Comparison of ENCODE assay signal across 24 cellular contexts in the genomic region with DNA sequence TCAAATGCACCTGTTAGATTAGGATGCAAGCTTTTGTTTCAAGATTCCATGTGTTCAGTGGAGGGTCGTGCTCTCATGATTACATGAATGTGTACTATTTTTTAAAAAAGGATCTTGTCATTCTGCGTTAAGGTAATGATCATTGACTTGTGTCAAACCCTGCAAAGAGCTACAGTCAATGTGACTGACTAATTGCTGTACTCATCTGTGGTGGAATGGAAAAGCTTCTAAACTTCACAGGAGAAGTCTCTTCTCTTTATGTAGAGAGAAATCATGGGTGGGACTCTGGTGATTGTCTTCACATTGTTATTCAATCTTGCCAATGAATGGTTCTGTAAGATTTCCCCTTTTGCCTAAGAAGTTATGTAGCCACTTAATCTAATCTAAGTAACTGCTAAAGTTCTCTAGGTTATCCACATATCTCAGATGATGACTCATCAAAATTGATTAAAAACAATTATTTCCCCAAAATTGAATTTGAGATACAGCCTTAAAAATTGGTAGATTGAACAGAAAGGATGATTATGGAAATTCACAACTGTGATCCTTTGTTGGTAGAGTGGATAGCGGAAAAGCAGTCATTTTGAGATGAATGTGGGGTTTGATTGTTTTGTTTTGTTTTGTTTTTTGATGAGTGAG. TPM values are rescaled to one million over a fixed set of nuclear protein-coding genes. Genes with fewer than 3 reads are reported as not detected.
A peak's percentile ranks its signal among the peaks of the same experiment; 100 is the strongest.
DNase-seq lines count a peak whose midpoint lies in the region; ATAC-seq, FAIRE-seq and TF ChIP-seq lines count a peak whose summit lies in the region.
"Had no signal": no experiment of that assay in that cellular context is flagged by ENCODE, and none has a peak within 500 bp of the region (broad histone marks: within the 10 kb centered on the region; RNA-seq: fewer than 3 reads in every experiment).

No MANE protein-coding gene starts in this region.

- WGBS in K562 (ENCODE audit: insufficient coverage, low coverage, missing lambda C conversion rate), result 0% methylated on average over 3 of the region's 3 CpGs
- WGBS in pancreas, 2 donors, result 67 to 87% methylated on average over 3 of the region's 3 CpGs

- H3K79me2 ChIP-seq in GM23338 (replicated peaks; ENCODE audit: insufficient read depth) (peaks cover 15% of the 10 kb centered on the region; the same call in 1 of the 2 replicates), K562 (ENCODE audit: control insufficient read depth, insufficient read depth, low read length) (no peaks in the 10 kb centered on the region)

- TF ChIP-seq CTCF in GM23338 (conservative IDR thresholded peaks at IDR 0.05; ENCODE audit: low read depth in 2 of 2) (no peak), K562 (IDR thresholded peaks at IDR 0.05 in 2 of 3, conservative IDR thresholded peaks at IDR 0.05 in 1 of 3; ENCODE audit: insufficient read depth in 2 of 3, low read depth in 1 of 3, low read length in 3 of 3) (no peak), pancreas (IDR thresholded peaks at IDR 0.05) (no peak), lower lobe of right lung (IDR thresholded peaks at IDR 0.05) (no peak)

- no peak overlapping the region for H3K9ac ChIP-seq in K562 (ENCODE audit: insufficient read depth in 1 of 2, low read depth in 2 of 2, low read length in 2 of 2)
- H3K9ac ChIP-seq: GM23248, KMS-11 had no signal

- H3K27ac ChIP-seq in GM23338 (ENCODE audit: low read depth), result no peak overlapping the region
- no peak overlapping the region for H3K27ac ChIP-seq in K562 (ENCODE audit: extremely low read depth, low read depth, low read length)
- H3K27ac ChIP-seq in pancreas, result no peak overlapping the region
- no peak overlapping the region for H3K27ac ChIP-seq in lower lobe of right lung
- H3K27ac ChIP-seq: 22Rv1, GM23248, KMS-11 had no signal

- no peaks in the 10 kb centered on the region for H3K9me3 Mint-ChIP-seq in activated CD4-positive, alpha-beta T cell treated with anti-CD3 and anti-CD28 coated beads for 36 hours (ENCODE audit: low read depth)
- no peaks in the 10 kb centered on the region for H3K9me3 Mint-ChIP-seq in GM23338
- H3K9me3 Mint-ChIP-seq: CD4-positive, CD25-positive, alpha-beta regulatory T cell; HFFc6 had no signal

- peak; percentile 37 for ATAC-seq in activated CD4-positive, alpha-beta T cell treated with anti-CD3 and anti-CD28 coated beads for 36 hours
- no peak for ATAC-seq in GM23338
- no peak for ATAC-seq in K562
- no peak for ATAC-seq in pancreas
- ATAC-seq in lower lobe of right lung, result no peak
- ATAC-seq: GM12878, PC-3 had no signal

- H3K9me1 ChIP-seq in K562 (ENCODE audit: control insufficient read depth, insufficient read depth, low read length), result no peaks in the 10 kb centered on the region

- CTCF ChIA-PET in activated CD4-positive, alpha-beta T cell treated with anti-CD3 and anti-CD28 coated beads for 36 hours (lab: Charles Lee), result interaction anchor here (0.6 kb wide), 1 partner anchor 369 kb away, joined by 3 read pairs; no protein-coding TSS in a partner anchor
- CTCF ChIA-PET in K562 (lab: Yijun Ruan, JAX; ENCODE audit: low intra/inter-chr PET ratio), result no interaction called here

- no peak overlapping the region for H2AFZ ChIP-seq in GM23338
- H2AFZ ChIP-seq in K562 (ENCODE audit: low read depth, low read length), result no peak overlapping the region
- H2AFZ ChIP-seq: GM23248 had no signal

- no peak for TF ChIP-seq POLR2A in K562 (conservative IDR thresholded peaks at IDR 0.05)

- FAIRE-seq in K562 (lab: Jason Lieb, UNC), result no peak
- peak; percentile 92 for FAIRE-seq in pancreas (lab: Jason Lieb, UNC)
- FAIRE-seq: G401.6, GM12878 had no signal

- no peaks in the 10 kb centered on the region for H3K36me3 Mint-ChIP-seq in activated CD4-positive, alpha-beta T cell treated with anti-CD3 and anti-CD28 coated beads for 36 hours (ENCODE audit: low read depth)
- no peaks in the 10 kb centered on the region for H3K36me3 Mint-ChIP-seq in GM23338 (ENCODE audit: low read depth)
- H3K36me3 Mint-ChIP-seq: CD4-positive, CD25-positive, alpha-beta regulatory T cell had no signal

- H4K20me1 ChIP-seq in GM23338 (replicated peaks; ENCODE audit: insufficient read depth) (no peaks in the 10 kb centered on the region), K562 (replicated peaks; ENCODE audit: control insufficient read depth, insufficient read depth, low read length) (no peaks in the 10 kb centered on the region)

- H3K4me1 Mint-ChIP-seq in activated CD4-positive, alpha-beta T cell treated with anti-CD3 and anti-CD28 coated beads for 36 hours, result peaks cover 38% of the 10 kb centered on the region
- H3K4me1 Mint-ChIP-seq in GM23338, result peaks cover 16% of the 10 kb centered on the region

- no peaks in the 10 kb centered on the region for H3K36me3 ChIP-seq in GM23338 (ENCODE audit: insufficient read depth)
- H3K36me3 ChIP-seq in K562 (ENCODE audit: control insufficient read depth, insufficient read depth, low read length), result no peaks in the 10 kb centered on the region
- H3K36me3 ChIP-seq in pancreas, result no peaks in the 10 kb centered on the region
- no peaks in the 10 kb centered on the region for H3K36me3 ChIP-seq in lower lobe of right lung
- H3K36me3 ChIP-seq: HAP-1 had no signal

- BruUV-seq in K562 (replicated peaks; lab: Mats Ljungman, UMichigan), result no TSS peak

- no peaks in the 10 kb centered on the region for H3K9me3 ChIP-seq in K562 (replicated peaks; ENCODE audit: control insufficient read depth, insufficient read depth, low read depth, low read length)
- H3K9me3 ChIP-seq in pancreas, result no peaks in the 10 kb centered on the region
- H3K9me3 ChIP-seq in lower lobe of right lung, result no peaks in the 10 kb centered on the region
- H3K9me3 ChIP-seq: HAP-1 had no signal

- H3K4me3 Mint-ChIP-seq in activated CD4-positive, alpha-beta T cell treated with anti-CD3 and anti-CD28 coated beads for 36 hours, result no peak overlapping the region
- H3K4me3 Mint-ChIP-seq in GM23338, result no peak overlapping the region
- H3K4me3 Mint-ChIP-seq: CD4-positive, CD25-positive, alpha-beta regulatory T cell; HFFc6 had no signal

- H3K4me1 ChIP-seq in GM23338 (ENCODE audit: insufficient read depth) (peaks cover 14% of the 10 kb centered on the region), K562 (replicated peaks in 1 of 2; ENCODE audit: control insufficient read depth in 2 of 2, insufficient read depth in 2 of 2, low read length in 2 of 2) (no peaks in the 10 kb centered on the region), pancreas (peaks cover 0 to 5% (median 0%) of the 10 kb centered on the region in 3 donors), lower lobe of right lung (no peaks in the 10 kb centered on the region)
- H3K4me1 ChIP-seq: HAP-1 had no signal

- H3K27me3 ChIP-seq in GM23338 (ENCODE audit: insufficient read depth) (no peaks in the 10 kb centered on the region), K562 (ENCODE audit: control insufficient read depth in 2 of 2, insufficient read depth in 2 of 2, low read length in 2 of 2) (no peaks in the 10 kb centered on the region), pancreas (peaks cover 0 to under 1% (median 0%) of the 10 kb centered on the region in 4 donors), lower lobe of right lung (ENCODE audit: low read depth) (no peaks in the 10 kb centered on the region)

- peak overlapping the region; percentile 26; the same call in 1 of the 2 replicates for H3K4me3 ChIP-seq in GM23338
- H3K4me3 ChIP-seq in K562, result no peak overlapping the region
- H3K4me3 ChIP-seq in pancreas, result no peak overlapping the region
- H3K4me3 ChIP-seq in lower lobe of right lung, result no peak overlapping the region
- H3K4me3 ChIP-seq: GM12878, GM23248, HAP-1 had no signal

- in situ Hi-C loops in K562 (cut with MboI), result no loop called here

- H3K27me3 Mint-ChIP-seq in activated CD4-positive, alpha-beta T cell treated with anti-CD3 and anti-CD28 coated beads for 36 hours, result no peaks in the 10 kb centered on the region
- no peaks in the 10 kb centered on the region for H3K27me3 Mint-ChIP-seq in GM23338 (ENCODE audit: insufficient read depth, low read depth, poor library complexity)
- H3K27me3 Mint-ChIP-seq: CD4-positive, CD25-positive, alpha-beta regulatory T cell had no signal

- no peak for TF ChIP-seq RAD21 in K562 (CRISPR knock-in tag; conservative IDR thresholded peaks at IDR 0.05 in 1 of 2, IDR thresholded peaks at IDR 0.05 in 1 of 2)

- no peak overlapping the region for H3K27ac Mint-ChIP-seq in activated CD4-positive, alpha-beta T cell treated with anti-CD3 and anti-CD28 coated beads for 36 hours
- peak overlapping the region; percentile 84 for H3K27ac Mint-ChIP-seq in GM23338
- H3K27ac Mint-ChIP-seq: HFFc6 had no signal

- no peaks in the 10 kb centered on the region for H3K9me2 ChIP-seq in GM23338 (ENCODE audit: insufficient read depth)

- no peak for TF ChIP-seq EP300 in K562 (IDR thresholded peaks at IDR 0.05; ENCODE audit: low read length)

- peak overlapping the region; percentile 38 for H3K4me2 ChIP-seq in GM23338
- no peak overlapping the region for H3K4me2 ChIP-seq in K562 (ENCODE audit: insufficient read depth, low read length)
- H3K4me2 ChIP-seq: KMS-11 had no signal

- H3F3A ChIP-seq in GM23338 (replicated peaks; ENCODE audit: low read depth), result no peaks in the 10 kb centered on the region

- POLR2A ChIA-PET in activated CD4-positive, alpha-beta T cell treated with anti-CD3 and anti-CD28 coated beads for 36 hours (lab: Charles Lee), result no interaction called here
- POLR2A ChIA-PET in K562 (lab: Yijun Ruan, JAX), result no interaction called here

- intact Hi-C loops in activated CD4-positive, alpha-beta T cell treated with anti-CD3 and anti-CD28 coated beads for 36 hours (cut with DNase I, micrococcal nuclease), result loop anchor here in 1 of 2 experiments (10.0 kb wide), 1 partner anchor 1279 kb away; the partner anchor contains the start of gene ABCB7
- intact Hi-C loops in K562 (cut with micrococcal nuclease), result no loop called here
- intact Hi-C loops in pancreas (cut with DNase I), result no loop called here
- intact Hi-C loops in lower lobe of right lung (cut with DNase I), result no loop called here

- DNase-seq in activated CD4-positive, alpha-beta T cell treated with anti-CD3 and anti-CD28 coated beads for 36 hours, result no peak
- DNase-seq in activated CD4-positive, alpha-beta T cell treated with anti-CD3 and anti-CD28 coated beads for 4 hours, result no peak
- no peak for DNase-seq in GM23338 (ENCODE audit: low spot score)
- DNase-seq in K562 (ENCODE audit: extremely low read depth in 1 of 4, low spot score in 3 of 4), result no peak
- no peak for DNase-seq in pancreas
- DNase-seq in lower lobe of right lung, result no peak
- no peak for DNase-seq in NCI-H1930 (lab: John Stamatoyannopoulos, UW)
- no peak for DNase-seq in central memory CD4-positive, alpha-beta T cell
- DNase-seq: CD4-positive, CD25-positive, alpha-beta regulatory T cell; COR-L47; GM23248; HFFc6; MM.1S; NCI-H2029 treated with DMSO at 0.1 percent for 48 hours; NCI-H446 treated with DMSO at 0.1 percent for 48 hours; NCI-H526; NCI-H82; NK-92 treated with Interleukin-12 subunit alpha and Interleukin-12 subunit beta, amount 100 ng/mL, for 24 hours; PC-3 had no signal

RNA-seq across cellular contexts. Expression of gene MAGEE1, which starts 6.7 kb away (rescaled TPM):
- 1 to 10 TPM; 3.8 to 4.0 TPM for total RNA-seq in activated CD4-positive, alpha-beta T cell treated with anti-CD3 and anti-CD28 coated beads for 36 hours
- 10.0 and 11.6 TPM in 2 replicates for total RNA-seq in GM23338 (2014; rRNA removed; shearing (Covaris generic))
- 1.5 and 1.9 TPM in 2 replicates for polyA plus RNA-seq in GM23338 (2016; fragmentation: Nextera tagmentation; extraction: Ambion mirVana)
- 0.11 and 0.14 TPM in 2 replicates for total RNA-seq in K562 (2011; cell fraction: chromatin; rRNA removed; ENCODE audit: low replicate concordance)
- total RNA-seq in K562 (2011; cell fraction: nucleolus; rRNA removed), result not detected in 2 replicates
- 0.29 TPM in 1 of 2 replicates, not detected in the other for total RNA-seq in K562 (2011; cell fraction: nucleoplasm; rRNA removed)
- total RNA-seq in K562 (2014; rRNA removed), result not detected in 2 replicates
- total RNA-seq in K562 (2014; rRNA removed; fragmentation: Illumina TruSeq; extraction: Trizol), result 0.06 TPM in 1 of 2 replicates, not detected in the other
- not detected in 2 replicates for total RNA-seq in K562 (2015; rRNA removed; fragmentation: Illumina TruSeq; extraction: Trizol)
- total RNA-seq in K562 (2021), result 0.11 TPM in 2 replicates
- polyA plus RNA-seq in K562 (2011; rRNA removed), result 0.01 TPM in 1 of 2 replicates, not detected in the other
- polyA plus RNA-seq in K562 (2011; cell fraction: cytosol; rRNA removed), result 0.01 TPM in 1 of 2 replicates, not detected in the other
- polyA plus RNA-seq in K562 (2011; cell fraction: nucleus; rRNA removed), result 0.07 TPM in 1 of 2 replicates, not detected in the other
- polyA plus RNA-seq in K562 (2012), result 0.08 TPM in 2 replicates
- 0.03 and 0.04 TPM in 2 replicates for polyA plus RNA-seq in K562 (2014; fragmentation: Illumina TruSeq; extraction: Trizol)
- under 1 TPM in 1 of 2 experiments, not detected in 1; 0.04 TPM for polyA plus RNA-seq in K562 (2014; fragmentation: Nextera tagmentation; extraction: Ambion mirVana)
- polyA plus RNA-seq in K562 (2014; rRNA removed), result not detected in 2 replicates
- 0.07 TPM in 1 of 2 replicates, not detected in the other for polyA minus RNA-seq in K562 (2011; rRNA and poly(A)+ RNA removed)
- not detected in 2 replicates for polyA minus RNA-seq in K562 (2011; cell fraction: cytosol; rRNA and poly(A)+ RNA removed)
- polyA minus RNA-seq in K562 (2011; cell fraction: nucleus; rRNA and poly(A)+ RNA removed), result not detected in 2 replicates
- total RNA-seq in pancreas, result 1 to 10 TPM; 1.5 to 2.8 (median 2.0) TPM
- polyA plus RNA-seq in pancreas, result 1 to 10 TPM; 1.4 to 3.0 TPM
- total RNA-seq in lower lobe of right lung, result 2.7 TPM
